ENCODE assay signal across 25 cellular contexts in the genomic region with DNA sequence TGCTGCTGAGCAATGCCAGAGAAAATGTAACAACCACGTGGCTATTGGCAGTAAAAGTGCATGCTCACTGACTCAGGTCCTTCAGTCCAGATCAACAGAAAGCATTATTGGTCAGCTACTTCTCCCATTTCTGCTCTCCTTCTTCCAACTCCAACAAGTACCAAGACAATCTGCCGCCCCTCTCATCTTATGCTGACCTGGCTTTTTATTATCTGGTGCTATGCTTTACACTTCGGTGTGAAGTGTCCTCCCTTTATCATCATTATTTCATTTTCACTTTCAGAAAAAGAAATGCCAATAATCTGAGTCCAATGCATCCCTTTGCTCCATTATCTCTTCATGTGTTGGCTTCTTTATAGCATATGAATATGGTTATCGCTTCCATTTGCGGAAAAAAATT.
"Had no signal": no experiment of that assay in that cellular context is flagged by ENCODE, and none has a peak within 500 bp of the region (broad histone marks: within the 10 kb centered on the region; RNA-seq: fewer than 3 reads in every experiment).

No MANE protein-coding gene starts in this region.

- H3K9me3 Mint-ChIP-seq: endodermal cell; natural killer cell treated with Interleukin-12 subunit alpha and Interleukin-12 subunit beta and Interleukin-15 and Interleukin-18, amount 100 ng/mL, for 72 hours; stimulated activated naive B cell treated with anti-CD40 and anti-IgM and Interleukin-4, amounts not matched to agents 10 μg/mL and 1 μg/mL and 100 μg/mL, for 72 hours; WTC11 had no signal

- H3K27me3 ChIP-seq: body of pancreas, gastrocnemius medialis, neutrophil, sigmoid colon, spleen, tibial artery had no signal

- H3K9ac ChIP-seq: parathyroid adenoma had no signal

- H3K9me3 ChIP-seq: body of pancreas, gastrocnemius medialis, heart left ventricle, neutrophil, sigmoid colon, spleen, tibial artery had no signal

- ATAC-seq: activated CD4-positive, alpha-beta T cell treated with anti-CD3 and anti-CD28 coated beads for 36 hours; body of pancreas; gastrocnemius medialis; heart left ventricle; left colon; natural killer cell treated with Interleukin-12 subunit alpha and Interleukin-12 subunit beta and Interleukin-15 and Interleukin-18, amount 100 ng/mL, for 72 hours; stimulated activated naive B cell treated with anti-CD40 and anti-IgM and Interleukin-4, amounts not matched to agents 10 μg/mL and 1 μg/mL and 100 μg/mL, for 72 hours; WTC11 had no signal

- H2AFZ ChIP-seq: parathyroid adenoma had no signal

- H3K79me2 ChIP-seq: parathyroid adenoma had no signal

- H3K27ac ChIP-seq: body of pancreas, epithelial cell of prostate, gastrocnemius medialis, heart left ventricle, neutrophil, parathyroid adenoma, sigmoid colon, spleen, tibial artery had no signal

- H3K4me3 ChIP-seq: body of pancreas, gastrocnemius medialis, heart left ventricle, lung, sigmoid colon, spleen, tibial artery had no signal

- FAIRE-seq: TTC549, urothelium cell line had no signal

- H3K36me3 ChIP-seq: gastrocnemius medialis, heart left ventricle, neutrophil, sigmoid colon, spleen, tibial artery had no signal

- H3K4me3 Mint-ChIP-seq: activated CD4-positive, alpha-beta T cell treated with anti-CD3 and anti-CD28 coated beads for 36 hours; activated naive CD8-positive, alpha-beta T cell; endodermal cell; immature natural killer cell; natural killer cell treated with Interleukin-12 subunit alpha and Interleukin-12 subunit beta and Interleukin-15 and Interleukin-18, amount 100 ng/mL, for 72 hours; stimulated activated naive B cell treated with anti-CD40 and anti-IgM and Interleukin-4, amounts not matched to agents 10 μg/mL and 1 μg/mL and 100 μg/mL, for 72 hours; WTC11 had no signal

- H3K4me1 Mint-ChIP-seq: activated CD4-positive, alpha-beta T cell treated with anti-CD3 and anti-CD28 coated beads for 36 hours; immature natural killer cell; stimulated activated naive B cell treated with anti-CD40 and anti-IgM and Interleukin-4, amounts not matched to agents 10 μg/mL and 1 μg/mL and 100 μg/mL, for 72 hours had no signal

- H3K27ac Mint-ChIP-seq: activated CD4-positive, alpha-beta T cell treated with anti-CD3 and anti-CD28 coated beads for 36 hours; activated naive CD8-positive, alpha-beta T cell; endodermal cell; immature natural killer cell; natural killer cell treated with Interleukin-12 subunit alpha and Interleukin-12 subunit beta and Interleukin-15 and Interleukin-18, amount 100 ng/mL, for 72 hours; stimulated activated naive B cell treated with anti-CD40 and anti-IgM and Interleukin-4, amounts not matched to agents 10 μg/mL and 1 μg/mL and 100 μg/mL, for 72 hours; WTC11 had no signal

- H3K4me1 ChIP-seq: body of pancreas, gastrocnemius medialis, heart left ventricle, parathyroid adenoma, sigmoid colon, spleen, tibial artery had no signal

- H3K27me3 Mint-ChIP-seq: natural killer cell treated with Interleukin-12 subunit alpha and Interleukin-12 subunit beta and Interleukin-15 and Interleukin-18, amount 100 ng/mL, for 72 hours had no signal

- DNase-seq: activated CD4-positive, alpha-beta T cell treated with anti-CD3 and anti-CD28 coated beads for 36 hours; activated CD4-positive, alpha-beta T cell treated with anti-CD3 and anti-CD28 coated beads, Interleukin-2, amount 50 U/mL, for 48 hours; activated gamma-delta T cell; body of pancreas; caudate nucleus; endodermal cell; gastrocnemius medialis; heart left ventricle; immature natural killer cell; left colon; sigmoid colon; spleen; stimulated activated CD4-positive, alpha-beta T cell treated with anti-CD3 and anti-CD28 coated beads, Interleukin-4, amount 100 ng/mL, for 4 hours; stimulated activated naive B cell treated with anti-CD40 and anti-IgM and Interleukin-4, amounts not matched to agents 10 μg/mL and 1 μg/mL and 100 μg/mL, for 72 hours; substantia nigra; tibial artery had no signal

- H3K36me3 Mint-ChIP-seq: activated naive CD8-positive, alpha-beta T cell; immature natural killer cell; natural killer cell treated with Interleukin-12 subunit alpha and Interleukin-12 subunit beta and Interleukin-15 and Interleukin-18, amount 100 ng/mL, for 72 hours; stimulated activated naive B cell treated with anti-CD40 and anti-IgM and Interleukin-4, amounts not matched to agents 10 μg/mL and 1 μg/mL and 100 μg/mL, for 72 hours; WTC11 had no signal
